In the genomic region with DNA sequence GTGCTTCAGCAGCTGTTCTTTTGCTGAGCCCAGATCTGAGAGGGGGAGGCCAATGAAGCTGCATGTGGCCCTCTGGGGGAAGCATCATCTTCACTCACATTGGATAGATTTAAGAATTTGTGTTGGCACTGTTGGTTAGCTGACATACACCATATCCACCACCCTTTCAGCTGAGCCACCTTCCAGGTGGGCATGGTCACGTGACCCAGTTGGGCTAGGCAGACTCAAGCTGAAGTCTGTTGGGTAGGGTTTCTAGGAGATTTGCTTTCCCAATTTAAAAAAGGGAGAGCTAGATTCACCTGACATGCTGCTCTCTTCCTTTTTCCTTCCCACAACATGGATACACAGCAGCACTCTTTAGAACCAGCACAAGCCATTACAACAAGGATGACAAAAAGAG, we compare ENCODE assay signal across 1 cellular context.
TF ChIP-seq lines count a peak whose summit lies in the region.

No MANE protein-coding gene starts in this region.

TF ChIP-seq in K562, 482 proteins besides CTCF, POLR2A, EP300 and RAD21 (continued from another document):
- TF ChIP-seq, protein P1, sequence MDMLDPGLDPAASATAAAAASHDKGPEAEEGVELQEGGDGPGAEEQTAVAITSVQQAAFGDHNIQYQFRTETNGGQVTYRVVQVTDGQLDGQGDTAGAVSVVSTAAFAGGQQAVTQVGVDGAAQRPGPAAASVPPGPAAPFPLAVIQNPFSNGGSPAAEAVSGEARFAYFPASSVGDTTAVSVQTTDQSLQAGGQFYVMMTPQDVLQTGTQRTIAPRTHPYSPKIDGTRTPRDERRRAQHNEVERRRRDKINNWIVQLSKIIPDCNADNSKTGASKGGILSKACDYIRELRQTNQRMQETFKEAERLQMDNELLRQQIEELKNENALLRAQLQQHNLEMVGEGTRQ (CRISPR knock-in tag; IDR thresholded peaks at IDR 0.05): 0 out of 2 replicates have a peak, but pooled peaks have one; percentile 37
- TF ChIP-seq RAD51 (IDR thresholded peaks at IDR 0.05; ENCODE audit: borderline replicate concordance, low read depth) (peak; percentile 63; the same call in 1 of the 2 replicates), CBFA2T2 (conservative IDR thresholded peaks at IDR 0.05) (peak; percentile 21; the same call in 1 of the 2 replicates)
TF ChIP-seq in K562: peak in this region for 4.
